In genomic region chr13:51730927-51731326, GRCh38 we compare ENCODE assay signal across 21 cellular contexts.
A peak's percentile ranks its signal among the peaks of the same experiment; 100 is the strongest.
DNase-seq lines count a peak whose midpoint lies in the region; ATAC-seq and TF ChIP-seq lines count a peak whose summit lies in the region.
"Had no signal": no experiment of that assay in that cellular context is flagged by ENCODE, and none has a peak within 500 bp of the region (broad histone marks: within the 10 kb centered on the region; RNA-seq: fewer than 3 reads in every experiment).

No MANE protein-coding gene starts in this region.

- no peaks in the 10 kb centered on the region for H3K9me3 ChIP-seq in heart left ventricle
- no peaks in the 10 kb centered on the region for H3K9me3 ChIP-seq in esophagus muscularis mucosa
- H3K9me3 ChIP-seq in sigmoid colon, result no peaks in the 10 kb centered on the region
- H3K9me3 ChIP-seq in vagina, result no peaks in the 10 kb centered on the region
- H3K9me3 ChIP-seq: left lung, psoas muscle, SJCRH30 had no signal

- no peak for DNase-seq in heart left ventricle
- DNase-seq in Right ventricle myocardium inferior (ENCODE audit: missing footprints), result no peak
- no peak for DNase-seq in esophagus muscularis mucosa (ENCODE audit: extremely low spot score)
- no peak for DNase-seq in sigmoid colon
- DNase-seq in vagina (ENCODE audit: extremely low spot score in 2 of 2), result no peak
- DNase-seq in foreskin melanocyte, result no peak
- DNase-seq in NCI-H524 treated with DMSO at 0.1 percent for 48 hours (lab: John Stamatoyannopoulos, UW), result no peak
- DNase-seq in T1000 (lab: John Stamatoyannopoulos, UW), result no peak
- DNase-seq: activated CD4-positive, alpha-beta T cell treated with anti-CD3 and anti-CD28 coated beads, Interleukin-2, amount 50 U/mL, for 4 hours; activated T-cell treated with anti-CD3 and anti-CD28 coated beads, Interleukin-2, amount 50 U/mL, for 24 hours; CD4-positive, alpha-beta T cell; central memory CD4-positive, alpha-beta T cell; DMS79 treated with DMSO at 0.1 percent for 48 hours; effector memory CD4-positive, alpha-beta T cell; left lung; natural killer cell; NCI-H446; psoas muscle; SJCRH30; stimulated activated CD4-positive, alpha-beta T cell treated with anti-CD3 and anti-CD28 coated beads, Interleukin-2, amount 100 ng/mL, for 24 hours had no signal

- TF ChIP-seq CTCF in heart left ventricle (IDR thresholded peaks at IDR 0.05) (no peak), esophagus muscularis mucosa (IDR thresholded peaks at IDR 0.05) (no peak), sigmoid colon (IDR thresholded peaks at IDR 0.05) (no peak), vagina (IDR thresholded peaks at IDR 0.05) (no peak)

- H3K27me3 ChIP-seq in heart left ventricle, result no peaks in the 10 kb centered on the region
- H3K27me3 ChIP-seq in esophagus muscularis mucosa, result no peaks in the 10 kb centered on the region
- H3K27me3 ChIP-seq in sigmoid colon, result no peaks in the 10 kb centered on the region
- H3K27me3 ChIP-seq in vagina, result no peaks in the 10 kb centered on the region
- H3K27me3 ChIP-seq: left lung, SJCRH30 had no signal

- 85 to 100% (median 90%) methylated on average over 1 of the region's 1 CpG for WGBS in heart left ventricle, 4 donors
- 100% methylated on average over 1 of the region's 1 CpG for WGBS in esophagus muscularis mucosa
- WGBS in sigmoid colon, 2 donors, result 92 to 96% methylated on average over 1 of the region's 1 CpG

- no peak for ATAC-seq in heart left ventricle
- no peak for ATAC-seq in Right ventricle myocardium inferior
- ATAC-seq: activated naive CD4-positive, alpha-beta T cell treated with anti-CD3 and anti-CD28 coated beads, Interleukin-2, amount 50 U/mL, for 72 hours; left lung; natural killer cell had no signal

- H3K27ac ChIP-seq in heart left ventricle, result peak overlapping the region in 11 of 12 donors; percentile 11 to 75 (median 53)
- peak overlapping the region; percentile 60 to 78 (median 65) for H3K27ac ChIP-seq in esophagus muscularis mucosa (replicated peaks in 1 of 4)
- H3K27ac ChIP-seq in sigmoid colon, result peak overlapping the region; percentile 63 to 79 (median 74)
- peak overlapping the region; percentile 77 for H3K27ac ChIP-seq in vagina
- H3K27ac ChIP-seq: SJCRH30 had no signal

- H3K36me3 ChIP-seq in heart left ventricle, result peaks cover 0 to 14% (median 0%) of the 10 kb centered on the region in 9 donors
- peaks cover 0 to 15% (median 0%) of the 10 kb centered on the region in 4 donors for H3K36me3 ChIP-seq in esophagus muscularis mucosa
- H3K36me3 ChIP-seq in sigmoid colon, result no peaks in the 10 kb centered on the region
- H3K36me3 ChIP-seq in vagina, result peaks cover 0 to 10% of the 10 kb centered on the region in 2 donors

- TF ChIP-seq EP300 in esophagus muscularis mucosa (IDR thresholded peaks at IDR 0.05) (no peak), sigmoid colon (IDR thresholded peaks at IDR 0.05) (no peak)

- intact Hi-C loops in heart left ventricle (cut with DNase I) (loop anchor here in 8 of 10 donors (2.0 to 10.0 kb wide), 8 partner anchors 144 to 299 kb away; partner anchors contain the start of genes INTS6 (in 4 of the 8) and WDFY2 (in 2 of the 8)), Right ventricle myocardium inferior (cut with DNase I) (loop anchor here (5.0 kb wide), 2 partner anchors 279 to 294 kb away; partner anchors contain the start of gene INTS6), esophagus muscularis mucosa (cut with DNase I) (no loop called here), sigmoid colon (cut with DNase I) (loop anchor here (2.0 kb wide), 1 partner anchor 278 kb away; the partner anchor contains the start of gene INTS6), vagina (cut with DNase I) (loop anchor here (10.0 kb wide), 1 partner anchor 146 kb away; the partner anchor contains the start of gene WDFY2)

- no peak for TF ChIP-seq POLR2A in heart left ventricle (IDR thresholded peaks at IDR 0.05)
- TF ChIP-seq POLR2A in esophagus muscularis mucosa (IDR thresholded peaks at IDR 0.05; ENCODE audit: low read depth), result no peak
- TF ChIP-seq POLR2A in sigmoid colon (IDR thresholded peaks at IDR 0.05), result no peak
- TF ChIP-seq POLR2A in vagina (IDR thresholded peaks at IDR 0.05), result no peak

- no peak overlapping the region for H3K4me3 ChIP-seq in heart left ventricle
- no peak overlapping the region for H3K4me3 ChIP-seq in esophagus muscularis mucosa
- no peak overlapping the region for H3K4me3 ChIP-seq in sigmoid colon
- no peak overlapping the region for H3K4me3 ChIP-seq in vagina
- H3K4me3 ChIP-seq: left lung, psoas muscle, SJCRH30 had no signal

- peaks cover 0 to 55% (median 27%) of the 10 kb centered on the region in 12 donors for H3K4me1 ChIP-seq in heart left ventricle
- peaks cover 20 to 34% (median 31%) of the 10 kb centered on the region in 4 donors for H3K4me1 ChIP-seq in esophagus muscularis mucosa
- H3K4me1 ChIP-seq in sigmoid colon, result peaks cover 0 to 36% (median 33%) of the 10 kb centered on the region in 4 donors
- H3K4me1 ChIP-seq in vagina, result peaks cover 45% of the 10 kb centered on the region
